ENCODE assay signal across 27 cellular contexts in the genomic region with DNA sequence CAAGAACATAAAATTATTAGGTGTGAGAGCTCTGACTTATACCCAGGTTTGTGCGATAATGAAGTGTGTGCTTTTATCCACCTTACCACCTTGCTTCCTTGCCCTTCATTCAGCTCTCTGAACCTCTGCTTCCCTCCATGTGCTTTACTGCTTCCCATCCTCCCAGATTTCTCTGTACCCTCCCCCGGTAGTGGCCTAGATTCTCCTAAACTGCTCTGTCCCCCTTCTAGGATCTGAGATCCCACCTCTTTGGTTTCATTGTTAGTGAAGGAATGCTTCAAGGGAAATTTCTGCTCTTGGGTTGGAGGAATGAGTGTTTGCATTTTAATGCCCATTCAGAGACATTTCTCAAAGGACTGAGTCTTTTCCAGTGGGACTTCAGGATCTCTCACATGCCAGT.
"Had no signal": no experiment of that assay in that cellular context is flagged by ENCODE, and none has a peak within 500 bp of the region (broad histone marks: within the 10 kb centered on the region; RNA-seq: fewer than 3 reads in every experiment).

No MANE protein-coding gene starts in this region.

- H3K27ac ChIP-seq: brain microvascular endothelial cell, coronary artery, dorsolateral prefrontal cortex, heart left ventricle, WERI-Rb-1 had no signal

- DNase-seq: activated CD4-positive, alpha-beta memory T cell treated with anti-CD3 and anti-CD28 coated beads, Interleukin-2, amount 10 ng/mL, durations not matched to agents 7 days and 5 days; activated CD4-positive, alpha-beta T cell treated with anti-CD3 and anti-CD28 coated beads for 1 hour; activated CD4-positive, alpha-beta T cell treated with anti-CD3 and anti-CD28 coated beads for 4 hours; activated CD4-positive, alpha-beta T cell treated with anti-CD3 and anti-CD28 coated beads, Interleukin-2, amount 10 ng/mL, durations not matched to agents 7 days and 5 days; activated CD4-positive, alpha-beta T cell treated with anti-CD3 and anti-CD28 coated beads, Interleukin-2, amount 50 U/mL, for 4 hours; activated CD8-positive, alpha-beta memory T cell treated with anti-CD3 and anti-CD28 coated beads, Interleukin-2, amount 50 U/mL, for 48 hours; activated gamma-delta T cell; activated naive CD4-positive, alpha-beta T cell; activated naive CD4-positive, alpha-beta T cell treated with anti-CD3 and anti-CD28 coated beads, Interleukin-2, amount 10 ng/mL, durations not matched to agents 7 days and 5 days; activated naive CD8-positive, alpha-beta T cell treated with anti-CD3 and anti-CD28 coated beads, Interleukin-2, amount 10 ng/mL, durations not matched to agents 7 days and 5 days; activated T-cell treated with anti-CD3 and anti-CD28 coated beads for 4 hours; activated T-cell treated with anti-CD3 and anti-CD28 coated beads, Interleukin-2, amount 50 U/mL, for 24 hours; activated T-cell treated with anti-CD3 and anti-CD28 coated beads, Interleukin-2, amount 50 U/mL, for 72 hours; anterior cingulate cortex; brain microvascular endothelial cell; dorsolateral prefrontal cortex; effector memory CD4-positive, alpha-beta T cell; endodermal cell; foreskin fibroblast; heart left ventricle; T-helper 2 cell; WERI-Rb-1 had no signal

- H3K27me3 ChIP-seq: brain microvascular endothelial cell, dorsolateral prefrontal cortex, heart left ventricle had no signal

- H3K27me3 Mint-ChIP-seq: activated CD4-positive, alpha-beta memory T cell treated with anti-CD3 and anti-CD28 coated beads, Interleukin-2, amount 10 ng/mL, durations not matched to agents 7 days and 5 days; activated CD4-positive, alpha-beta T cell treated with anti-CD3 and anti-CD28 coated beads, Interleukin-2, amount 10 ng/mL, durations not matched to agents 7 days and 5 days; activated naive CD4-positive, alpha-beta T cell treated with anti-CD3 and anti-CD28 coated beads, Interleukin-2, amount 10 ng/mL, durations not matched to agents 7 days and 5 days; activated naive CD8-positive, alpha-beta T cell treated with anti-CD3 and anti-CD28 coated beads, Interleukin-2, amount 10 ng/mL, durations not matched to agents 7 days and 5 days; activated T-cell treated with anti-CD3 and anti-CD28 coated beads, Interleukin-2, amount 50 U/mL, for 24 hours; central memory CD8-positive, alpha-beta T cell; dendritic cell treated with granulocyte-macrophage colony-stimulating factor and Interleukin-4, amounts not matched to agents 40 ng/mL and 50 ng/mL, for 4 days had no signal

- H3K27ac Mint-ChIP-seq: activated CD4-positive, alpha-beta memory T cell treated with anti-CD3 and anti-CD28 coated beads, Interleukin-2, amount 10 ng/mL, durations not matched to agents 7 days and 5 days; activated CD4-positive, alpha-beta T cell treated with anti-CD3 and anti-CD28 coated beads, Interleukin-2, amount 10 ng/mL, durations not matched to agents 7 days and 5 days; activated naive CD4-positive, alpha-beta T cell treated with anti-CD3 and anti-CD28 coated beads, Interleukin-2, amount 10 ng/mL, durations not matched to agents 7 days and 5 days; activated naive CD8-positive, alpha-beta T cell treated with anti-CD3 and anti-CD28 coated beads, Interleukin-2, amount 10 ng/mL, durations not matched to agents 7 days and 5 days; activated T-cell treated with anti-CD3 and anti-CD28 coated beads, Interleukin-2, amount 50 U/mL, for 24 hours; activated T-cell treated with anti-CD3 and anti-CD28 coated beads, Interleukin-2, amount 50 U/mL, for 72 hours; dendritic cell treated with granulocyte-macrophage colony-stimulating factor and Interleukin-4, amounts not matched to agents 40 ng/mL and 50 ng/mL, for 4 days; endodermal cell had no signal

- ATAC-seq: activated naive CD4-positive, alpha-beta T cell treated with anti-CD3 and anti-CD28 coated beads, Interleukin-2, amount 50 U/mL, for 72 hours; activated T-cell treated with anti-CD3 and anti-CD28 coated beads, Interleukin-2, amount 50 U/mL, for 72 hours; esophagus mucosa; heart left ventricle had no signal

- H3K4me1 Mint-ChIP-seq: activated CD4-positive, alpha-beta memory T cell treated with anti-CD3 and anti-CD28 coated beads, Interleukin-2, amount 10 ng/mL, durations not matched to agents 7 days and 5 days; central memory CD8-positive, alpha-beta T cell had no signal

- H3K9me3 Mint-ChIP-seq: activated CD4-positive, alpha-beta memory T cell treated with anti-CD3 and anti-CD28 coated beads, Interleukin-2, amount 10 ng/mL, durations not matched to agents 7 days and 5 days; activated T-cell treated with anti-CD3 and anti-CD28 coated beads, Interleukin-2, amount 50 U/mL, for 24 hours; activated T-cell treated with anti-CD3 and anti-CD28 coated beads, Interleukin-2, amount 50 U/mL, for 72 hours; central memory CD8-positive, alpha-beta T cell; dendritic cell treated with granulocyte-macrophage colony-stimulating factor and Interleukin-4, amounts not matched to agents 40 ng/mL and 50 ng/mL, for 4 days; endodermal cell had no signal

- H3K9me3 ChIP-seq: heart left ventricle had no signal

- H3K4me3 Mint-ChIP-seq: activated CD4-positive, alpha-beta memory T cell treated with anti-CD3 and anti-CD28 coated beads, Interleukin-2, amount 10 ng/mL, durations not matched to agents 7 days and 5 days; activated CD4-positive, alpha-beta T cell treated with anti-CD3 and anti-CD28 coated beads, Interleukin-2, amount 10 ng/mL, durations not matched to agents 7 days and 5 days; activated naive CD4-positive, alpha-beta T cell treated with anti-CD3 and anti-CD28 coated beads, Interleukin-2, amount 10 ng/mL, durations not matched to agents 7 days and 5 days; activated naive CD8-positive, alpha-beta T cell treated with anti-CD3 and anti-CD28 coated beads, Interleukin-2, amount 10 ng/mL, durations not matched to agents 7 days and 5 days; activated T-cell treated with anti-CD3 and anti-CD28 coated beads, Interleukin-2, amount 50 U/mL, for 24 hours; activated T-cell treated with anti-CD3 and anti-CD28 coated beads, Interleukin-2, amount 50 U/mL, for 72 hours; central memory CD8-positive, alpha-beta T cell; dendritic cell treated with granulocyte-macrophage colony-stimulating factor and Interleukin-4, amounts not matched to agents 40 ng/mL and 50 ng/mL, for 4 days; endodermal cell had no signal

- H3K36me3 Mint-ChIP-seq: activated naive CD4-positive, alpha-beta T cell treated with anti-CD3 and anti-CD28 coated beads, Interleukin-2, amount 10 ng/mL, durations not matched to agents 7 days and 5 days; activated naive CD4-positive, alpha-beta T cell treated with anti-CD3 and anti-CD28 coated beads, Interleukin-2, amount 50 U/mL, for 72 hours had no signal

- H3K36me3 ChIP-seq: brain microvascular endothelial cell, heart left ventricle, WERI-Rb-1 had no signal

- H3K4me3 ChIP-seq: coronary artery, dorsolateral prefrontal cortex, heart left ventricle had no signal
